9 cellular contexts compared by ENCODE assay signal in genomic region chr9:120928015-120928719, GRCh38. TPM values are rescaled to one million over a fixed set of nuclear protein-coding genes. Genes with fewer than 3 reads are reported as not detected.
DNase-seq lines count a peak whose midpoint lies in the region; ATAC-seq and TF ChIP-seq lines count a peak whose summit lies in the region.
"Had no signal": no experiment of that assay in that cellular context is flagged by ENCODE, and none has a peak within 500 bp of the region (broad histone marks: within the 10 kb centered on the region; RNA-seq: fewer than 3 reads in every experiment).

No MANE protein-coding gene starts in this region.

- no peaks in the 10 kb centered on the region for H3K9me3 ChIP-seq in PC-9 (ENCODE audit: insufficient read depth, low read depth)
- H3K9me3 ChIP-seq in tibial artery: no peaks in the 10 kb centered on the region
- H3K9me3 ChIP-seq: SJSA1 had no signal

- peaks cover 2% of the 10 kb centered on the region for H3K36me3 Mint-ChIP-seq in memory B cell

- intact Hi-C loops in PC-9 (cut with micrococcal nuclease; ENCODE audit: unreplicated experiment): no loop called here
- intact Hi-C loops in tibial artery (cut with DNase I; ENCODE audit: low total_unique reads): no loop called here

- H3K4me1 ChIP-seq in PC-9 (replicated peaks; ENCODE audit: insufficient read depth) (peaks cover 11% of the 10 kb centered on the region), tibial artery (peaks cover 0 to 93% (median 58%) of the 10 kb centered on the region in 4 donors)

- H3K9me2 ChIP-seq in PC-9 (ENCODE audit: insufficient read depth): no peaks in the 10 kb centered on the region

- no peak for ATAC-seq in memory B cell (ENCODE audit: low read depth)
- ATAC-seq in HG02938 (IDR thresholded peaks at IDR 0.05; ENCODE audit: unreplicated experiment): no peak
- ATAC-seq in HG02884 (IDR thresholded peaks at IDR 0.05; ENCODE audit: unreplicated experiment): no peak
- ATAC-seq in HG03354 (IDR thresholded peaks at IDR 0.05; ENCODE audit: poor library complexity, severe bottlenecking, unreplicated experiment): no peak

- H3F3A ChIP-seq in PC-9 (ENCODE audit: insufficient read depth, low read depth): peaks cover 20% of the 10 kb centered on the region

- peak overlapping the region; percentile 82 for H3K4me3 Mint-ChIP-seq in memory B cell

- H3K36me3 ChIP-seq in PC-9 (ENCODE audit: low read depth) (no peaks in the 10 kb centered on the region), tibial artery (no peaks in the 10 kb centered on the region)
- H3K36me3 ChIP-seq: SJSA1 had no signal

- TF ChIP-seq CTCF in GM12875 (IDR thresholded peaks at IDR 0.05; ENCODE audit: borderline replicate concordance, insufficient read depth, low read depth, low read length): no peak
- no peak for TF ChIP-seq CTCF in PC-9 (conservative IDR thresholded peaks at IDR 0.05)
- no peak for TF ChIP-seq CTCF in coronary artery (IDR thresholded peaks at IDR 0.05)
- TF ChIP-seq CTCF in tibial artery (IDR thresholded peaks at IDR 0.05): no peak

- H3K27ac Mint-ChIP-seq in memory B cell: peak overlapping the region; percentile 96

- H3K27me3 ChIP-seq in PC-9 (ENCODE audit: insufficient read depth, low read depth) (no peaks in the 10 kb centered on the region), tibial artery (no peaks in the 10 kb centered on the region)
- H3K27me3 ChIP-seq: SJSA1 had no signal

- no peaks in the 10 kb centered on the region for H3K79me2 ChIP-seq in PC-9 (ENCODE audit: low read depth)

- H3K4me2 ChIP-seq in PC-9: peak overlapping the region; percentile 100

- H3K4me3 ChIP-seq in GM12875 (ENCODE audit: low read depth, low read length) (peak overlapping the region; percentile 76), PC-9 (peak overlapping the region; percentile 81; the same call in 1 of the 2 replicates), coronary artery (peak overlapping the region; percentile 92), tibial artery (peak overlapping the region; percentile 65 to 75)
- H3K4me3 ChIP-seq: SJSA1 had no signal

- peaks cover 48% of the 10 kb centered on the region for H3K4me1 Mint-ChIP-seq in memory B cell

- H2AFZ ChIP-seq in PC-9: peak overlapping the region; percentile 91

- H3K27me3 Mint-ChIP-seq in memory B cell: no peaks in the 10 kb centered on the region

- DNase-seq in PC-9 (peak in 1 of 2 experiments; percentile 11), coronary artery (ENCODE audit: low spot score) (no peak), memory B cell (ENCODE audit: low spot score in 2 of 2) (no peak), tibial artery (peak; percentile 50 to 82)

- H3K27ac ChIP-seq in PC-9 (no peak overlapping the region), coronary artery (peak overlapping the region; percentile 87 to 98), tibial artery (peak overlapping the region; percentile 94)
- H3K27ac ChIP-seq: SJSA1 had no signal

- no TSS peak for BruUV-seq in PC-9 (replicated peaks; lab: Mats Ljungman, UMichigan)

- no peaks in the 10 kb centered on the region for H4K20me1 ChIP-seq in PC-9 (ENCODE audit: insufficient read depth)

- CTCF ChIA-PET in PC-9 (lab: Charles Lee): no interaction called here

- no peaks in the 10 kb centered on the region for H3K9me3 Mint-ChIP-seq in memory B cell

- POLR2A ChIA-PET in PC-9 (lab: Charles Lee; ENCODE audit: unreplicated experiment): no interaction called here

RNA-seq across cellular contexts. Expression of gene TRAF1, which starts 1.6 kb away (rescaled TPM):
- total RNA-seq in PC-9 (2021): 2.7 and 2.9 TPM in 2 replicates

RNA-seq across cellular contexts. Expression of gene PHF19, which starts 51.2 kb away (rescaled TPM):
- total RNA-seq in PC-9 (2021): 66.4 and 72.9 TPM in 2 replicates

Comparison
In these comparisons a context has a peak if more than half of its experiments do, and no peak if none do; other contexts are left out.
1. DNase-seq: peak in tibial artery (2 of 2); none in coronary artery (single experiment) and memory B cell (0 of 2).
2. Peak in every context shown above with its lines, with median percentiles within 50 percentile points of each other: H3K4me3 ChIP-seq.